In the genomic region with DNA sequence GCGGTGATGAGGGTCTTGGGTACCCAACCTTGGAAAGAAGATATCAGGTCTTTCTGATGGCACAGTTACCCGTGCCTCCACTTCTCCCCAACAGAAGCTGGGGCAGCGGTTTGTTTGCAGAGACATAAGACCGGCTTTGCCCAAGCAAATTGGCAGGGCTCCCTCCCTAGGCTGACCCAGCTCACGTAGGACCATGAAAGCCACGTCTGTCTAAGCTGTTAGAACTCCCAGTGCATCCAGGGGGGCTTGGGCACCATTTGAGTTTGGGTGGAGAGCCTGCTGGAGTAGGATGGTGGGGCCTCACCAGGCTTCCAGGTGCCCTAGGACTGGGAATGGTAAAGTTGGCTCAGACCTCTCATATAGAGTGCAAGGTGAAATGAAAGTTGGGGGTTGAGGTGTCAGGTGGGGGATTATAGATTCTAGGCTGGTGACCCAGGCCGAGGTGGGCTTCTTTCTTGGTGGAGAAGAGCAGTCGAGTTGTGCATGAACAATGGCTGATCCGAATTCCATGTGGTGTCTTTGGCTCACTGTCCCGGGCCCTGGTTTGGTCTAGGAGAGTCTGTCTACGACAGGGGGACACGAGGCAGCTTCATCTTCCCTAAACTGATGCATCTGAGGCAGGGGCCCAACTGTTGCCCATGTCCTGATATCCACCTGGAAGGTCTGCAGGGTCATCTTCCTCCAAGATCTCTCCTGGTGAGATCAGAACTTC, we compare ENCODE assay signal across 24 cellular contexts. TPM values are rescaled to one million over a fixed set of nuclear protein-coding genes. Genes with fewer than 3 reads are reported as not detected.
DNase-seq lines count a peak whose midpoint lies in the region; ATAC-seq, FAIRE-seq and TF ChIP-seq lines count a peak whose summit lies in the region.
"Had no signal": no experiment of that assay in that cellular context is flagged by ENCODE, and none has a peak within 500 bp of the region (broad histone marks: within the 10 kb centered on the region; RNA-seq: fewer than 3 reads in every experiment).

No MANE protein-coding gene starts in this region.

- H3K9me2 ChIP-seq in GM23338 (ENCODE audit: insufficient read depth) = no peaks in the 10 kb centered on the region; the same call in 1 of the 2 replicates

- WGBS in H1 (ENCODE audit: extremely low coverage in 1 of 2, insufficient coverage in 1 of 2, insufficient read length in 1 of 2, insufficient replicate concordance in 2 of 2, low coverage in 1 of 2, low lambda C conversion rate in 2 of 2, missing lambda C conversion rate in 1 of 2), 2 experiments = 86% methylated on average over 12 of the region's 12 CpGs; no CpG with 5 or more reads in 1 of the 2 experiments
- WGBS in endodermal cell (ENCODE audit: insufficient coverage in 1 of 2, insufficient read length in 1 of 2), 2 experiments = 92 to 97% methylated on average over 8 to 12 of the region's 12 CpGs

- no peak overlapping the region for H3K14ac ChIP-seq in H1 (ENCODE audit: insufficient read length)

- H3K9ac ChIP-seq in H1 (replicated peaks in 1 of 4; ENCODE audit: extremely low read depth in 1 of 4, low read depth in 3 of 4, low read length in 3 of 4) (no peak overlapping the region), endodermal cell (ENCODE audit: extremely low read depth, low read length, poor library complexity, severe bottlenecking) (no peak overlapping the region)

- no TSS peak for BruUV-seq in A673 (replicated peaks; lab: Mats Ljungman, UMichigan)

- no peak overlapping the region for H3K56ac ChIP-seq in H1 (replicated peaks; ENCODE audit: insufficient read length, low read depth, low read length)

- no peak overlapping the region for H4K91ac ChIP-seq in H1 (replicated peaks; ENCODE audit: insufficient read length, low read length)

- H2AK5ac ChIP-seq in H1 (ENCODE audit: low read depth, low read length) = no peak overlapping the region

- peaks cover 33% of the 10 kb centered on the region for H3K27me3 Mint-ChIP-seq in GM23338 (ENCODE audit: insufficient read depth, low read depth, poor library complexity)
- H3K27me3 Mint-ChIP-seq in neural crest cell (ENCODE audit: low read depth) = peaks cover 69% of the 10 kb centered on the region
- peaks cover 69% of the 10 kb centered on the region for H3K27me3 Mint-ChIP-seq in endodermal cell (ENCODE audit: insufficient read depth)

- peaks cover 2% of the 10 kb centered on the region; the same call in 1 of the 2 replicates for H3K79me1 ChIP-seq in H1 (ENCODE audit: low read depth, low read length)

- H3K4me3 ChIP-seq in A673 (ENCODE audit: low read depth, low read length, poor library complexity, severe bottlenecking) = peak overlapping the region; percentile 91
- peak overlapping the region; percentile 79; the same call in 1 of the 2 replicates for H3K4me3 ChIP-seq in GM23338
- H3K4me3 ChIP-seq in H1 (ENCODE audit: extremely low read depth in 1 of 4, insufficient read depth in 2 of 4, low read depth in 3 of 4, low read length in 4 of 4) = peak overlapping the region; percentile 75 to 88 (median 81); a peak in 5 of 8 replicates
- no peak overlapping the region for H3K4me3 ChIP-seq in WERI-Rb-1 (ENCODE audit: low read depth, low read length)
- H3K4me3 ChIP-seq in endodermal cell (ENCODE audit: low read length) = no peak overlapping the region
- H3K4me3 ChIP-seq: left lung had no signal

- peaks cover 37% of the 10 kb centered on the region for H3K4me1 Mint-ChIP-seq in GM23338
- H3K4me1 Mint-ChIP-seq in neural crest cell = peaks cover 36% of the 10 kb centered on the region
- no peaks in the 10 kb centered on the region for H3K4me1 Mint-ChIP-seq in endodermal cell

- H3K18ac ChIP-seq in H1 (ENCODE audit: extremely low read depth, low read length) = no peak overlapping the region; the same call in 1 of the 2 replicates

- 0 out of 2 replicates have a peak, but pooled peaks cover 3% of the 10 kb centered on the region for H3F3A ChIP-seq in GM23338 (replicated peaks; ENCODE audit: low read depth)

- H3K4ac ChIP-seq in H1 (replicated peaks; ENCODE audit: insufficient read length, low read depth, low read length) = no peak overlapping the region

- intact Hi-C loops in A673 (cut with micrococcal nuclease; ENCODE audit: unreplicated experiment) = no loop called here

- peaks cover 26% of the 10 kb centered on the region; the same call in 1 of the 2 replicates for H3K23me2 ChIP-seq in H1 (ENCODE audit: low read depth, low read length)

- no peak for ATAC-seq in GM23338
- no peak for ATAC-seq in GM18519 (IDR thresholded peaks at IDR 0.05; ENCODE audit: low FRiP score, unreplicated experiment)
- ATAC-seq: activated CD8-positive, alpha-beta T cell treated with anti-CD3 and anti-CD28 coated beads for 36 hours; left lung; right cardiac atrium had no signal

- no peak for TF ChIP-seq RAD21 in H1 (IDR thresholded peaks at IDR 0.05 in 1 of 2, conservative IDR thresholded peaks at IDR 0.05 in 1 of 2; ENCODE audit: low read depth in 2 of 2, low read length in 2 of 2)

- H4K20me1 ChIP-seq in GM23338 (replicated peaks; ENCODE audit: insufficient read depth) (peaks cover 12% of the 10 kb centered on the region), H1 (replicated peaks in 1 of 2; ENCODE audit: control insufficient read depth in 1 of 2, insufficient read depth in 2 of 2, low read length in 2 of 2) (peaks cover 11 to 20% of the 10 kb centered on the region in 2 experiments)

- no peak overlapping the region for H4K5ac ChIP-seq in H1 (ENCODE audit: insufficient read length, low read depth, low read length)

- peaks cover 4% of the 10 kb centered on the region for H3K9me3 Mint-ChIP-seq in GM23338
- no peaks in the 10 kb centered on the region for H3K9me3 Mint-ChIP-seq in neural crest cell
- peaks cover 2% of the 10 kb centered on the region for H3K9me3 Mint-ChIP-seq in endodermal cell
- H3K9me3 Mint-ChIP-seq: activated CD8-positive, alpha-beta T cell treated with anti-CD3 and anti-CD28 coated beads for 36 hours; activated naive CD8-positive, alpha-beta T cell treated with anti-CD3 and anti-CD28 coated beads, Interleukin-2, amount 10 ng/mL, durations not matched to agents 7 days and 5 days had no signal

- H2BK15ac ChIP-seq in H1 (ENCODE audit: low read length) = no peak overlapping the region; the same call in 1 of the 2 replicates

- no peak overlapping the region for H4K8ac ChIP-seq in H1 (ENCODE audit: extremely low read depth, insufficient read depth, low read length)

- peaks cover 45% of the 10 kb centered on the region for H3K36me3 ChIP-seq in A673 (ENCODE audit: insufficient read depth, low read length, poor library complexity, severe bottlenecking)
- H3K36me3 ChIP-seq in GM23338 (ENCODE audit: insufficient read depth) = no peaks in the 10 kb centered on the region
- peaks cover 0 to 10% (median 0%) of the 10 kb centered on the region in 4 experiments; a peak in 1 of 8 replicates for H3K36me3 ChIP-seq in H1 (ENCODE audit: control insufficient read depth in 2 of 4, insufficient read depth in 4 of 4, low read length in 3 of 4)
- H3K36me3 ChIP-seq in WERI-Rb-1 = no peaks in the 10 kb centered on the region
- no peaks in the 10 kb centered on the region for H3K36me3 ChIP-seq in endodermal cell (ENCODE audit: control insufficient read depth, insufficient read depth, low read length)
- H3K36me3 ChIP-seq: brain microvascular endothelial cell, left lung had no signal

- TF ChIP-seq POLR2A in H1 (IDR thresholded peaks at IDR 0.05; ENCODE audit: control extremely low read depth in 1 of 2, low read depth in 2 of 2, low read length in 2 of 2) = no peak

- peaks cover 46% of the 10 kb centered on the region for H3K36me3 Mint-ChIP-seq in GM23338 (ENCODE audit: low read depth)
- peaks cover 6% of the 10 kb centered on the region for H3K36me3 Mint-ChIP-seq in neural crest cell (ENCODE audit: low read depth)
- no peaks in the 10 kb centered on the region for H3K36me3 Mint-ChIP-seq in endodermal cell (ENCODE audit: low read depth)
- H3K36me3 Mint-ChIP-seq: activated naive CD8-positive, alpha-beta T cell treated with anti-CD3 and anti-CD28 coated beads, Interleukin-2, amount 10 ng/mL, durations not matched to agents 7 days and 5 days had no signal

- H3K27ac Mint-ChIP-seq in GM23338 (no peak overlapping the region), neural crest cell (ENCODE audit: unreplicated experiment) (no peak overlapping the region), endodermal cell (no peak overlapping the region)
- H3K27ac Mint-ChIP-seq: activated CD8-positive, alpha-beta T cell treated with anti-CD3 and anti-CD28 coated beads for 36 hours; activated naive CD8-positive, alpha-beta T cell treated with anti-CD3 and anti-CD28 coated beads, Interleukin-2, amount 10 ng/mL, durations not matched to agents 7 days and 5 days had no signal

- peaks cover 14% of the 10 kb centered on the region for H3K79me2 ChIP-seq in GM23338 (replicated peaks; ENCODE audit: insufficient read depth)
- peaks cover 0 to 15% of the 10 kb centered on the region in 2 experiments; a peak in 3 of 4 replicates for H3K79me2 ChIP-seq in H1 (ENCODE audit: control insufficient read depth in 1 of 2, insufficient read depth in 2 of 2, low read length in 2 of 2)

- no peak overlapping the region for H3K23ac ChIP-seq in H1 (ENCODE audit: insufficient read length)

- H3K9me3 ChIP-seq in A673 (ENCODE audit: low read depth, low read length, poor library complexity, severe bottlenecking) (no peaks in the 10 kb centered on the region), H1 (ENCODE audit: insufficient read depth in 2 of 2, low read depth in 1 of 2, low read length in 1 of 2) (no peaks in the 10 kb centered on the region; a peak in 1 of 4 replicates), WERI-Rb-1 (ENCODE audit: severe bottlenecking) (no peaks in the 10 kb centered on the region), endodermal cell (ENCODE audit: control insufficient read depth, low read length) (no peaks in the 10 kb centered on the region)
- H3K9me3 ChIP-seq: left lung had no signal

- CTCF ChIA-PET in A673 (lab: Charles Lee) = no interaction called here
- CTCF ChIA-PET in H1 (lab: Charles Lee; ENCODE audit: partially characterized antibody) = interaction anchor here (0.7 to 5.8 kb wide), 12 partner anchors 9 to 601 kb away, joined by 3 to 37 read pairs (median 5); no protein-coding TSS in a partner anchor

- H3K4me2 ChIP-seq in GM23338 (peak overlapping the region; percentile 93; the same call in 1 of the 2 replicates), H1 (ENCODE audit: insufficient read depth in 1 of 2, low read depth in 2 of 2, low read length in 2 of 2) (peak overlapping the region; percentile 51 to 84)

- H2BK120ac ChIP-seq in H1 (replicated peaks; ENCODE audit: low read depth, low read length) = no peak overlapping the region

- H2BK5ac ChIP-seq in H1 (ENCODE audit: low read depth, low read length) = no peak overlapping the region

- H2AFZ ChIP-seq in GM23338 = no peak overlapping the region
- no peak overlapping the region for H2AFZ ChIP-seq in H1 (ENCODE audit: low read length)

- no peak for DNase-seq in A673 (ENCODE audit: low spot score)
- no peak for DNase-seq in GM23338 (ENCODE audit: low spot score)
- DNase-seq in H1 (ENCODE audit: low read depth in 1 of 2, low spot score in 2 of 2) = no peak
- DNase-seq in neural crest cell (ENCODE audit: low read depth, low spot score) = no peak
- DNase-seq in NCI-H146 treated with DMSO at 0.1 percent for 48 hours (lab: John Stamatoyannopoulos, UW; ENCODE audit: unreplicated experiment) = no peak
- DNase-seq in WERI-Rb-1 = no peak
- DNase-seq in endodermal cell = no peak
- DNase-seq: activated CD4-positive, CD25-positive, alpha-beta regulatory T cell; activated CD8-positive, alpha-beta T cell treated with anti-CD3 and anti-CD28 coated beads for 36 hours; activated naive CD8-positive, alpha-beta T cell treated with anti-CD3 and anti-CD28 coated beads, Interleukin-2, amount 10 ng/mL, durations not matched to agents 7 days and 5 days; brain microvascular endothelial cell; KG1; midbrain; NCI-H1694 treated with DMSO at 0.1 percent for 48 hours; NCI-H2227 treated with DMSO at 0.1 percent for 48 hours; NCI-H748 treated with DMSO at 0.1 percent for 48 hours; OCI-M1; right cardiac atrium; Right ventricle myocardium superior had no signal

- TF ChIP-seq CTCF in A673 (conservative IDR thresholded peaks at IDR 0.05; ENCODE audit: low read depth, low read length) = no peak
- no peak for TF ChIP-seq CTCF in GM23338 (conservative IDR thresholded peaks at IDR 0.05; ENCODE audit: low read depth in 2 of 2)
- no peak for TF ChIP-seq CTCF in H1 (IDR thresholded peaks at IDR 0.05; ENCODE audit: control extremely low read depth in 1 of 3, insufficient read depth in 1 of 3, low read depth in 1 of 3, low read length in 3 of 3)
- no peak for TF ChIP-seq CTCF in neural crest cell (conservative IDR thresholded peaks at IDR 0.05)
- TF ChIP-seq CTCF in WERI-Rb-1 (IDR thresholded peaks at IDR 0.05; ENCODE audit: low read depth, low read length) = no peak
- no peak for TF ChIP-seq CTCF in endodermal cell (conservative IDR thresholded peaks at IDR 0.05)

- H3K4me3 Mint-ChIP-seq in GM23338 = peak overlapping the region; percentile 92
- H3K4me3 Mint-ChIP-seq in neural crest cell = peak overlapping the region; percentile 92
- H3K4me3 Mint-ChIP-seq in endodermal cell = no peak overlapping the region
- H3K4me3 Mint-ChIP-seq: activated CD8-positive, alpha-beta T cell treated with anti-CD3 and anti-CD28 coated beads for 36 hours had no signal

- no peak overlapping the region for H2BK20ac ChIP-seq in H1 (ENCODE audit: low read length)

- FAIRE-seq in H1 (lab: Jason Lieb, UNC) = no peak
- FAIRE-seq: colon, H54 had no signal

- POLR2A ChIA-PET in A673 (lab: Charles Lee; ENCODE audit: low non-redundant PET) = no interaction called here
- POLR2A ChIA-PET in H1 (lab: Charles Lee; ENCODE audit: partially characterized antibody) = interaction anchor here (1.0 to 7.6 kb wide), 6 partner anchors 10 to 435 kb away, joined by 3 to 59 read pairs (median 4); no protein-coding TSS in a partner anchor

- no peak for TF ChIP-seq EP300 in H1 (IDR thresholded peaks at IDR 0.05; ENCODE audit: borderline replicate concordance in 1 of 2, low read depth in 2 of 2, low read length in 2 of 2)

- H3K27ac ChIP-seq in A673 (ENCODE audit: low read depth, low read length, poor library complexity, severe bottlenecking) (peak overlapping the region; percentile 93), GM23338 (ENCODE audit: low read depth) (no peak overlapping the region), H1 (ENCODE audit: low read depth, low read length) (no peak overlapping the region), WERI-Rb-1 (no peak overlapping the region), endodermal cell (ENCODE audit: low read depth, low read length) (no peak overlapping the region)
- H3K27ac ChIP-seq: brain microvascular endothelial cell, left lung had no signal

- H2BK12ac ChIP-seq in H1 (ENCODE audit: low read depth, low read length) = no peak overlapping the region

- peaks cover 40% of the 10 kb centered on the region for H3K4me1 ChIP-seq in A673 (ENCODE audit: insufficient read depth, low read length, poor library complexity, severe bottlenecking)
- H3K4me1 ChIP-seq in GM23338 (ENCODE audit: insufficient read depth) = peaks cover 10% of the 10 kb centered on the region
- H3K4me1 ChIP-seq in H1 (replicated peaks in 1 of 4; ENCODE audit: control insufficient read depth in 3 of 4, insufficient read depth in 4 of 4, low read length in 3 of 4) = peaks cover 3 to 18% (median 10%) of the 10 kb centered on the region in 4 experiments
- no peaks in the 10 kb centered on the region for H3K4me1 ChIP-seq in endodermal cell (ENCODE audit: control insufficient read depth, insufficient read depth, low read length)

- H3K27me3 ChIP-seq in A673 (replicated peaks; ENCODE audit: insufficient read depth, low read depth, low read length, poor library complexity) (no peaks in the 10 kb centered on the region), GM23338 (ENCODE audit: insufficient read depth) (peaks cover 52% of the 10 kb centered on the region), H1 (replicated peaks in 1 of 4; ENCODE audit: control insufficient read depth in 3 of 4, extremely low read depth in 1 of 4, insufficient read depth in 3 of 4, low read length in 3 of 4) (peaks cover 10 to 42% (median 33%) of the 10 kb centered on the region in 4 experiments; a peak in 6 of 7 replicates), WERI-Rb-1 (ENCODE audit: insufficient read depth, low read depth, severe bottlenecking) (peaks cover 31% of the 10 kb centered on the region), endodermal cell (ENCODE audit: control insufficient read depth, insufficient read depth, low read length, poor library complexity, severe bottlenecking) (peaks cover 65% of the 10 kb centered on the region)

RNA-seq across cellular contexts. Expression of a gene that starts 3.4 kb away (rescaled TPM):
- total RNA-seq in A673 (2021) (83.3 and 92.9 TPM in 2 replicates), neural crest cell (10.7 and 12.1 TPM in 2 replicates), endodermal cell (under 1 TPM; 0.20 to 0.46 TPM)
- 8.6 and 11.5 TPM in 2 replicates for total RNA-seq in GM23338 (2014; rRNA removed; shearing (Covaris generic))
- polyA plus RNA-seq in GM23338 (2016; fragmentation: Nextera tagmentation; extraction: Ambion mirVana) (3.6 and 6.0 TPM in 2 replicates), H1 (2011; rRNA removed) (4.2 and 7.1 TPM in 2 replicates)
- 10.8 and 11.6 TPM in 2 replicates for total RNA-seq in H1 (2021; fragmentation: NEBNext Ultra II Directional; extraction: Animal tissue kit (Norgen Biotek cat#: 25700))
- 3.5 TPM for polyA plus RNA-seq in H1 (2011; cell fraction: cytosol; rRNA removed)
- 4.9 TPM for polyA plus RNA-seq in H1 (2011; cell fraction: nucleus; rRNA removed)
- 4.0 to 6.8 TPM (median 6.4 TPM) in 4 replicates for polyA plus RNA-seq in H1 (2012, experiment 1 of 2)
- 4.1 TPM for polyA plus RNA-seq in H1 (2012, experiment 2 of 2)
- polyA plus RNA-seq in H1 (2013, experiment 1 of 2) = 15.0 TPM
- polyA plus RNA-seq in H1 (2013, experiment 2 of 2) = 15.5 TPM
- polyA minus RNA-seq in H1 (2011; rRNA and poly(A)+ RNA removed) = 0.95 and 1.5 TPM in 2 replicates
- polyA minus RNA-seq in H1 (2011; cell fraction: cytosol; rRNA and poly(A)+ RNA removed) = 6.5 TPM
- polyA minus RNA-seq in H1 (2011; cell fraction: nucleus; rRNA and poly(A)+ RNA removed) = 7.7 TPM
- polyA plus RNA-seq in endodermal cell (2013, experiment 1 of 2) = 9.7 TPM
- 8.6 TPM for polyA plus RNA-seq in endodermal cell (2013, experiment 2 of 2)
- total RNA-seq: left lung, subcutaneous adipose tissue had no signal

RNA-seq across cellular contexts. Expression of a gene that starts 30.7 kb away (rescaled TPM):
- total RNA-seq in A673 (2021) = 109 and 113 TPM in 2 replicates
- 61.3 and 67.8 TPM in 2 replicates for total RNA-seq in GM23338 (2014; rRNA removed; shearing (Covaris generic))
- 82.3 and 105 TPM in 2 replicates for polyA plus RNA-seq in GM23338 (2016; fragmentation: Nextera tagmentation; extraction: Ambion mirVana)
- total RNA-seq in H1 (2021; fragmentation: NEBNext Ultra II Directional; extraction: Animal tissue kit (Norgen Biotek cat#: 25700)) = 56.4 and 60.5 TPM in 2 replicates
- 18.2 and 19.5 TPM in 2 replicates for polyA plus RNA-seq in H1 (2011; rRNA removed)
- polyA plus RNA-seq in H1 (2011; cell fraction: cytosol; rRNA removed) = 28.8 TPM
- polyA plus RNA-seq in H1 (2011; cell fraction: nucleus; rRNA removed) = 7.3 TPM
- 22.7 to 38.5 TPM (median 29.0 TPM) in 4 replicates for polyA plus RNA-seq in H1 (2012, experiment 1 of 2)
- polyA plus RNA-seq in H1 (2012, experiment 2 of 2) = 11.9 TPM
- 54.9 TPM for polyA plus RNA-seq in H1 (2013, experiment 1 of 2)
- 52.3 TPM for polyA plus RNA-seq in H1 (2013, experiment 2 of 2)
- 10.0 and 10.4 TPM in 2 replicates for polyA minus RNA-seq in H1 (2011; rRNA and poly(A)+ RNA removed)
- polyA minus RNA-seq in H1 (2011; cell fraction: cytosol; rRNA and poly(A)+ RNA removed) = 18.9 TPM
- polyA minus RNA-seq in H1 (2011; cell fraction: nucleus; rRNA and poly(A)+ RNA removed) = 18.2 TPM
- 41.2 and 44.5 TPM in 2 replicates for total RNA-seq in neural crest cell
- total RNA-seq in endodermal cell = 10 to 100 TPM; 40.9 to 46.3 TPM
- polyA plus RNA-seq in endodermal cell (2013, experiment 1 of 2) = 50.0 TPM
- polyA plus RNA-seq in endodermal cell (2013, experiment 2 of 2) = 54.7 TPM

RNA-seq across cellular contexts. Expression of a gene that starts 37.9 kb away (rescaled TPM):
- total RNA-seq in A673 (2021) (89.5 and 106 TPM in 2 replicates), neural crest cell (21.2 and 22.4 TPM in 2 replicates), endodermal cell (10 to 100 TPM; 20.5 to 20.6 TPM)
- 39.5 and 49.0 TPM in 2 replicates for total RNA-seq in GM23338 (2014; rRNA removed; shearing (Covaris generic))
- polyA plus RNA-seq in GM23338 (2016; fragmentation: Nextera tagmentation; extraction: Ambion mirVana) (28.3 and 29.3 TPM in 2 replicates), H1 (2011; rRNA removed) (14.3 and 22.8 TPM in 2 replicates)
- 35.6 and 35.8 TPM in 2 replicates for total RNA-seq in H1 (2021; fragmentation: NEBNext Ultra II Directional; extraction: Animal tissue kit (Norgen Biotek cat#: 25700))
- polyA plus RNA-seq in H1 (2011; cell fraction: cytosol; rRNA removed) = 12.5 TPM
- polyA plus RNA-seq in H1 (2011; cell fraction: nucleus; rRNA removed) = 20.9 TPM
- polyA plus RNA-seq in H1 (2012, experiment 1 of 2) = 21.0 to 35.7 TPM (median 34.1 TPM) in 4 replicates
- 51.4 TPM for polyA plus RNA-seq in H1 (2012, experiment 2 of 2)
- 32.0 TPM for polyA plus RNA-seq in H1 (2013, experiment 1 of 2)
- 33.4 TPM for polyA plus RNA-seq in H1 (2013, experiment 2 of 2)
- 9.7 and 19.7 TPM in 2 replicates for polyA minus RNA-seq in H1 (2011; rRNA and poly(A)+ RNA removed)
- 13.7 TPM for polyA minus RNA-seq in H1 (2011; cell fraction: cytosol; rRNA and poly(A)+ RNA removed)
- polyA minus RNA-seq in H1 (2011; cell fraction: nucleus; rRNA and poly(A)+ RNA removed) = 22.4 TPM
- 22.3 TPM for polyA plus RNA-seq in endodermal cell (2013, experiment 1 of 2)
- 22.3 TPM for polyA plus RNA-seq in endodermal cell (2013, experiment 2 of 2)

RNA-seq across cellular contexts. Expression of a gene that starts 53.4 kb away (rescaled TPM):
- total RNA-seq in A673 (2021) (184 and 194 TPM in 2 replicates), neural crest cell (113 and 119 TPM in 2 replicates), endodermal cell (10 to 100 TPM; 89.3 to 97.0 TPM)
- 144 and 167 TPM in 2 replicates for total RNA-seq in GM23338 (2014; rRNA removed; shearing (Covaris generic))
- polyA plus RNA-seq in GM23338 (2016; fragmentation: Nextera tagmentation; extraction: Ambion mirVana) (53.9 and 65.5 TPM in 2 replicates), H1 (2011; rRNA removed) (25.0 and 40.5 TPM in 2 replicates)
- total RNA-seq in H1 (2021; fragmentation: NEBNext Ultra II Directional; extraction: Animal tissue kit (Norgen Biotek cat#: 25700)) = 137 and 145 TPM in 2 replicates
- polyA plus RNA-seq in H1 (2011; cell fraction: cytosol; rRNA removed) = 54.6 TPM
- polyA plus RNA-seq in H1 (2011; cell fraction: nucleus; rRNA removed) = 20.8 TPM
- polyA plus RNA-seq in H1 (2012, experiment 1 of 2) = 97.7 to 172 TPM (median 128 TPM) in 4 replicates
- polyA plus RNA-seq in H1 (2012, experiment 2 of 2) = 12.6 TPM
- polyA plus RNA-seq in H1 (2013, experiment 1 of 2) = 74.6 TPM
- 76.3 TPM for polyA plus RNA-seq in H1 (2013, experiment 2 of 2)
- 45.9 and 65.0 TPM in 2 replicates for polyA minus RNA-seq in H1 (2011; rRNA and poly(A)+ RNA removed)
- 88.7 TPM for polyA minus RNA-seq in H1 (2011; cell fraction: cytosol; rRNA and poly(A)+ RNA removed)
- polyA minus RNA-seq in H1 (2011; cell fraction: nucleus; rRNA and poly(A)+ RNA removed) = 39.5 TPM
- 86.4 TPM for polyA plus RNA-seq in endodermal cell (2013, experiment 1 of 2)
- polyA plus RNA-seq in endodermal cell (2013, experiment 2 of 2) = 84.4 TPM

Comparison
In these comparisons a context has a peak if more than half of its experiments do, and no peak if none do; other contexts are left out.
1. H3K4me3 ChIP-seq: peak in A673 (single experiment), GM23338 (single experiment) and H1 (4 of 4); none in WERI-Rb-1 (single experiment) and endodermal cell (single experiment).